Comparison of ENCODE assay signal across 14 cellular contexts in genomic region chr11:12539570-12539969, GRCh38.
DNase-seq lines count a peak whose midpoint lies in the region; TF ChIP-seq lines count a peak whose summit lies in the region.
"Had no signal": no experiment of that assay in that cellular context is flagged by ENCODE, and none has a peak within 500 bp of the region (broad histone marks: within the 10 kb centered on the region; RNA-seq: fewer than 3 reads in every experiment).

No MANE protein-coding gene starts in this region.

- DNase-seq in HFF-Myc (ENCODE audit: extremely low read depth, low read depth) (peak; percentile 86), MCF 10A (ENCODE audit: unreplicated experiment) (peak; percentile 87), iris pigment epithelial cell (ENCODE audit: low read depth) (peak; percentile 95), superior temporal gyrus (ENCODE audit: extremely low spot score) (peak; percentile 20), HuH-7 (ENCODE audit: low spot score) (no peak), RPMI8226 (no peak)
- DNase-seq in activated CD4-positive, alpha-beta T cell treated with anti-CD3 and anti-CD28 coated beads, Interleukin-2, amount 50 U/mL, for 4 hours = no peak
- no peak for DNase-seq in activated naive CD4-positive, alpha-beta T cell (lab: John Stamatoyannopoulos, UW)
- DNase-seq: activated CD4-positive, alpha-beta T cell treated with anti-CD3 and anti-CD28 coated beads, Interleukin-2, amount 50 U/mL, for 1 hour; DND-41; NCI-H1694; stimulated activated CD4-positive, alpha-beta T cell treated with anti-CD3 and anti-CD28 coated beads, Interleukin-4, amount 100 ng/mL, for 4 hours; upper lobe of right lung had no signal

- peaks cover 51% of the 10 kb centered on the region for H3K4me1 Mint-ChIP-seq in MCF 10A (ENCODE audit: insufficient read depth, unreplicated experiment)

- peak overlapping the region; percentile 89 for H3K27ac Mint-ChIP-seq in MCF 10A (ENCODE audit: low read depth, unreplicated experiment)
- H3K27ac Mint-ChIP-seq: activated naive CD8-positive, alpha-beta T cell had no signal

- H3K27me3 Mint-ChIP-seq in MCF 10A (ENCODE audit: insufficient read depth, unreplicated experiment) = no peaks in the 10 kb centered on the region

- no peak for TF ChIP-seq CTCF in HFF-Myc (IDR thresholded peaks at IDR 0.05; ENCODE audit: low read depth, low read length, missing control alignments)
- TF ChIP-seq CTCF in MCF 10A (IDR thresholded peaks at IDR 0.05; ENCODE audit: unreplicated experiment) = no peak

- no peaks in the 10 kb centered on the region for H3K9me3 Mint-ChIP-seq in MCF 10A (ENCODE audit: unreplicated experiment)

- CTCF ChIA-PET in MCF 10A (lab: Yijun Ruan, JAX) = interaction anchor here (0.6 kb wide), 1 partner anchor 102 kb away, joined by 3 read pairs; no protein-coding TSS in a partner anchor

- no TSS peak for BruUV-seq in MCF 10A (replicated peaks; lab: Mats Ljungman, UMichigan)

- intact Hi-C loops in MCF 10A (cut with micrococcal nuclease) = loop anchor here (5.0 kb wide), 1 partner anchor 263 kb away; no protein-coding TSS in a partner anchor

- no peak overlapping the region for H3K4me3 ChIP-seq in HFF-Myc (replicated peaks; ENCODE audit: low read depth, low read length)
- H3K4me3 ChIP-seq: upper lobe of right lung had no signal

- POLR2A ChIA-PET in MCF 10A (lab: Yijun Ruan, JAX) = interaction anchor here (0.6 to 1.6 kb wide), 5 partner anchors 9 to 134 kb away, joined by 3 read pairs; no protein-coding TSS in a partner anchor

- no peaks in the 10 kb centered on the region for H3K36me3 Mint-ChIP-seq in MCF 10A (ENCODE audit: insufficient read depth, unreplicated experiment)
- H3K36me3 Mint-ChIP-seq: activated naive CD8-positive, alpha-beta T cell had no signal

- no peak overlapping the region for H3K4me3 Mint-ChIP-seq in MCF 10A (ENCODE audit: unreplicated experiment)
- H3K4me3 Mint-ChIP-seq: activated naive CD8-positive, alpha-beta T cell had no signal

Comparison
In these comparisons a context has a peak if more than half of its experiments do, and no peak if none do; other contexts are left out.
1. DNase-seq: peak in HFF-Myc (single experiment), MCF 10A (single experiment), iris pigment epithelial cell (single experiment) and superior temporal gyrus (single experiment); none in HuH-7 (single experiment), activated CD4-positive, alpha-beta T cell treated with anti-CD3 and anti-CD28 coated beads, Interleukin-2, amount 50 U/mL, for 4 hours (0 of 2), activated naive CD4-positive, alpha-beta T cell (0 of 4) and RPMI8226 (single experiment).